In genomic region chr17:82317394-82318168, GRCh38 we compare ENCODE assay signal across 13 cellular contexts. TPM values are rescaled to one million over a fixed set of nuclear protein-coding genes. Genes with fewer than 3 reads are reported as not detected.
DNase-seq lines count a peak whose midpoint lies in the region; ATAC-seq, FAIRE-seq and TF ChIP-seq lines count a peak whose summit lies in the region.
"Had no signal": no experiment of that assay in that cellular context is flagged by ENCODE, and none has a peak within 500 bp of the region (broad histone marks: within the 10 kb centered on the region; RNA-seq: fewer than 3 reads in every experiment).

Gene CD7, minus strand, starts transcription at chr17:82317608. Its CDS starts 113 bp downstream, at chr17:82317495.

- H3K9me3 ChIP-seq in HCT116 (ENCODE audit: control insufficient read depth in 1 of 2, insufficient read depth in 1 of 2, low read depth in 1 of 2, low read length in 2 of 2) = peaks cover 0 to 21% of the 10 kb centered on the region in 2 experiments; a peak in 1 of 4 replicates

- H3K36me3 Mint-ChIP-seq in activated CD4-positive, alpha-beta memory T cell treated with anti-CD3 and anti-CD28 coated beads, Interleukin-2, amount 10 ng/mL, durations not matched to agents 7 days and 5 days (ENCODE audit: low read depth) = peaks cover 2% of the 10 kb centered on the region
- H3K36me3 Mint-ChIP-seq: stimulated activated naive B cell treated with anti-CD40 and anti-IgM and Interleukin-4, amounts not matched to agents 10 μg/mL and 1 μg/mL and 100 μg/mL, for 72 hours had no signal

- ATAC-seq in HCT116 (no peak), GM21723 (IDR thresholded peaks at IDR 0.05; ENCODE audit: unreplicated experiment) (no peak), HG03342 (IDR thresholded peaks at IDR 0.05; ENCODE audit: unreplicated experiment) (no peak)
- ATAC-seq: stimulated activated naive B cell treated with anti-CD40 and anti-IgM and Interleukin-4, amounts not matched to agents 10 μg/mL and 1 μg/mL and 100 μg/mL, for 72 hours had no signal

- H3K27ac ChIP-seq in HCT116 (ENCODE audit: low read depth, low read length) = peak within 1 kb of the TSS; percentile 4; the same call in 1 of the 2 replicates

- no peak within 1 kb of the TSS for H3K9ac ChIP-seq in HCT116 (ENCODE audit: low read length)

- FAIRE-seq in HTR-8/SVneo (lab: Jason Lieb, UNC) = no peak
- FAIRE-seq: GM18507 had no signal

- no peaks in the 10 kb centered on the region for H3K79me2 ChIP-seq in HCT116 (ENCODE audit: insufficient read depth, low read length)

- CTCF ChIA-PET in HCT116 (lab: Charles Lee) = no interaction called here
- CTCF ChIA-PET in activated CD4-positive, alpha-beta memory T cell treated with anti-CD3 and anti-CD28 coated beads, Interleukin-2, amount 10 ng/mL, durations not matched to agents 7 days and 5 days (lab: Charles Lee) = interaction anchor here (1.0 to 2.3 kb wide), 5 partner anchors 13 to 82 kb away, joined by 3 to 32 read pairs (median 6); no protein-coding TSS in a partner anchor

- no peaks in the 10 kb centered on the region for H3K36me3 ChIP-seq in HCT116 (ENCODE audit: control insufficient read depth in 1 of 2, insufficient read depth in 2 of 2, low read length in 2 of 2)

- intact Hi-C loops in HCT116 (cut with micrococcal nuclease) = no loop called here

- no peaks in the 10 kb centered on the region for H4K20me1 ChIP-seq in HCT116 (ENCODE audit: insufficient read depth)

- no peak for TF ChIP-seq RAD21 in HCT116 (IDR thresholded peaks at IDR 0.05; ENCODE audit: low read depth)

- no peaks in the 10 kb centered on the region for H3K27me3 ChIP-seq in HCT116 (ENCODE audit: insufficient read depth, low read length)

- no peaks in the 10 kb centered on the region for H3K9me2 ChIP-seq in HCT116 (ENCODE audit: insufficient read depth)

- no peak for TF ChIP-seq CTCF in HCT116 (IDR thresholded peaks at IDR 0.05 in 2 of 3, conservative IDR thresholded peaks at IDR 0.05 in 1 of 3; ENCODE audit: borderline replicate concordance in 1 of 3, insufficient read depth in 1 of 3, low read depth in 2 of 3, low read length in 2 of 3)

- H3K4me3 Mint-ChIP-seq in activated CD4-positive, alpha-beta memory T cell treated with anti-CD3 and anti-CD28 coated beads, Interleukin-2, amount 10 ng/mL, durations not matched to agents 7 days and 5 days = peak within 1 kb of the TSS; percentile 83
- H3K4me3 Mint-ChIP-seq: HFFc6 had no signal

- no peak within 1 kb of the TSS for H3K4me2 ChIP-seq in HCT116 (ENCODE audit: low read length)

- no peak within 1 kb of the TSS for H3K4me3 ChIP-seq in HCT116 (replicated peaks in 1 of 2; ENCODE audit: low read depth in 1 of 2, low read length in 2 of 2)

- H3K4me1 Mint-ChIP-seq in activated CD4-positive, alpha-beta memory T cell treated with anti-CD3 and anti-CD28 coated beads, Interleukin-2, amount 10 ng/mL, durations not matched to agents 7 days and 5 days = peaks cover 28% of the 10 kb centered on the region

- H3K27me3 Mint-ChIP-seq in activated CD4-positive, alpha-beta memory T cell treated with anti-CD3 and anti-CD28 coated beads, Interleukin-2, amount 10 ng/mL, durations not matched to agents 7 days and 5 days = peaks cover 4% of the 10 kb centered on the region

- peaks cover 0 to 5% of the 10 kb centered on the region in 2 experiments; a peak in 1 of 4 replicates for H3K4me1 ChIP-seq in HCT116 (ENCODE audit: control insufficient read depth in 1 of 2, insufficient read depth in 2 of 2, low read length in 2 of 2)

- peak within 1 kb of the TSS; percentile 65 for H3K27ac Mint-ChIP-seq in activated CD4-positive, alpha-beta memory T cell treated with anti-CD3 and anti-CD28 coated beads, Interleukin-2, amount 10 ng/mL, durations not matched to agents 7 days and 5 days
- H3K27ac Mint-ChIP-seq: HFFc6 had no signal

- DNase-seq in HCT116 (ENCODE audit: low read depth, low spot score) (no peak), HTR-8/SVneo (ENCODE audit: insufficient read length, low spot score) (no peak), glomerular visceral epithelial cell (ENCODE audit: extremely low spot score) (no peak)
- peak; percentile 62 for DNase-seq in activated CD4-positive, alpha-beta memory T cell treated with anti-CD3 and anti-CD28 coated beads, Interleukin-2, amount 10 ng/mL, durations not matched to agents 7 days and 5 days
- peak; percentile 55 for DNase-seq in activated naive CD8-positive, alpha-beta T cell treated with anti-CD3 and anti-CD28 coated beads, Interleukin-2, amount 50 U/mL, for 16 hours (ENCODE audit: low read depth, low spot score)
- peak; percentile 56 to 61 for DNase-seq in stimulated activated CD4-positive, alpha-beta T cell treated with anti-CD3 and anti-CD28 coated beads, Interleukin-1b, Interleukin-23, amount 100 ng/mL, for 4 hours (ENCODE audit: low read depth in 2 of 2)
- DNase-seq: C1 segment of cervical spinal cord; HFFc6; stimulated activated naive B cell treated with anti-CD40 and anti-IgM and Interleukin-4, amounts not matched to agents 10 μg/mL and 1 μg/mL and 100 μg/mL, for 72 hours had no signal

- RAD21 ChIA-PET in HCT116 (lab: Charles Lee; ENCODE audit: low non-redundant PET in 1 of 2, low total read pairs in 2 of 2, uncharacterized antibody in 2 of 2, unreplicated experiment in 2 of 2) = no interaction called here

- BruUV-seq in HCT116 (replicated peaks; lab: Mats Ljungman, UMichigan) = no TSS peak

- no peak for TF ChIP-seq POLR2A in HCT116 (IDR thresholded peaks at IDR 0.05; ENCODE audit: borderline replicate concordance, extremely low read depth, insufficient read depth, insufficient read length)

- no peaks in the 10 kb centered on the region for H3K9me3 Mint-ChIP-seq in activated CD4-positive, alpha-beta memory T cell treated with anti-CD3 and anti-CD28 coated beads, Interleukin-2, amount 10 ng/mL, durations not matched to agents 7 days and 5 days
- H3K9me3 Mint-ChIP-seq: HFFc6; stimulated activated naive B cell treated with anti-CD40 and anti-IgM and Interleukin-4, amounts not matched to agents 10 μg/mL and 1 μg/mL and 100 μg/mL, for 72 hours had no signal

- POLR2A ChIA-PET in HCT116 (lab: Charles Lee) = interaction anchor here (0.6 kb wide), 1 partner anchor 20 kb away, joined by 3 read pairs; no protein-coding TSS in a partner anchor
- POLR2A ChIA-PET in activated CD4-positive, alpha-beta memory T cell treated with anti-CD3 and anti-CD28 coated beads, Interleukin-2, amount 10 ng/mL, durations not matched to agents 7 days and 5 days (lab: Charles Lee) = interaction anchor here (0.9 to 9.8 kb wide), 9 partner anchors 16 to 202 kb away, joined by 3 to 120 read pairs (median 5); partner anchors contain the start of genes FOXK2 and SECTM1

- H2AFZ ChIP-seq in HCT116 (ENCODE audit: low read depth, low read length, poor library complexity, severe bottlenecking) = no peak within 1 kb of the TSS

TF ChIP-seq in HCT116, 20 proteins besides CTCF, POLR2A, EP300 and RAD21:
- TF ChIP-seq JUND (IDR thresholded peaks at IDR 0.05) (no peak), SP1 (IDR thresholded peaks at IDR 0.05; ENCODE audit: low read depth) (no peak), CBX3 (IDR thresholded peaks at IDR 0.05; ENCODE audit: low read depth) (no peak), FOSL1 (IDR thresholded peaks at IDR 0.05; ENCODE audit: low read depth) (no peak), TCF7L2 (IDR thresholded peaks at IDR 0.05; ENCODE audit: borderline replicate concordance, extremely low read depth, insufficient read depth, insufficient read length) (no peak), EZH2phosphoT487 (IDR thresholded peaks at IDR 0.05; ENCODE audit: borderline replicate concordance) (no peak)
- TF ChIP-seq, protein P1, sequence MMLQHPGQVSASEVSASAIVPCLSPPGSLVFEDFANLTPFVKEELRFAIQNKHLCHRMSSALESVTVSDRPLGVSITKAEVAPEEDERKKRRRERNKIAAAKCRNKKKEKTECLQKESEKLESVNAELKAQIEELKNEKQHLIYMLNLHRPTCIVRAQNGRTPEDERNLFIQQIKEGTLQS (IDR thresholded peaks at IDR 0.05) = no peak
- TF ChIP-seq, protein P2, sequence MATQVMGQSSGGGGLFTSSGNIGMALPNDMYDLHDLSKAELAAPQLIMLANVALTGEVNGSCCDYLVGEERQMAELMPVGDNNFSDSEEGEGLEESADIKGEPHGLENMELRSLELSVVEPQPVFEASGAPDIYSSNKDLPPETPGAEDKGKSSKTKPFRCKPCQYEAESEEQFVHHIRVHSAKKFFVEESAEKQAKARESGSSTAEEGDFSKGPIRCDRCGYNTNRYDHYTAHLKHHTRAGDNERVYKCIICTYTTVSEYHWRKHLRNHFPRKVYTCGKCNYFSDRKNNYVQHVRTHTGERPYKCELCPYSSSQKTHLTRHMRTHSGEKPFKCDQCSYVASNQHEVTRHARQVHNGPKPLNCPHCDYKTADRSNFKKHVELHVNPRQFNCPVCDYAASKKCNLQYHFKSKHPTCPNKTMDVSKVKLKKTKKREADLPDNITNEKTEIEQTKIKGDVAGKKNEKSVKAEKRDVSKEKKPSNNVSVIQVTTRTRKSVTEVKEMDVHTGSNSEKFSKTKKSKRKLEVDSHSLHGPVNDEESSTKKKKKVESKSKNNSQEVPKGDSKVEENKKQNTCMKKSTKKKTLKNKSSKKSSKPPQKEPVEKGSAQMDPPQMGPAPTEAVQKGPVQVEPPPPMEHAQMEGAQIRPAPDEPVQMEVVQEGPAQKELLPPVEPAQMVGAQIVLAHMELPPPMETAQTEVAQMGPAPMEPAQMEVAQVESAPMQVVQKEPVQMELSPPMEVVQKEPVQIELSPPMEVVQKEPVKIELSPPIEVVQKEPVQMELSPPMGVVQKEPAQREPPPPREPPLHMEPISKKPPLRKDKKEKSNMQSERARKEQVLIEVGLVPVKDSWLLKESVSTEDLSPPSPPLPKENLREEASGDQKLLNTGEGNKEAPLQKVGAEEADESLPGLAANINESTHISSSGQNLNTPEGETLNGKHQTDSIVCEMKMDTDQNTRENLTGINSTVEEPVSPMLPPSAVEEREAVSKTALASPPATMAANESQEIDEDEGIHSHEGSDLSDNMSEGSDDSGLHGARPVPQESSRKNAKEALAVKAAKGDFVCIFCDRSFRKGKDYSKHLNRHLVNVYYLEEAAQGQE (IDR thresholded peaks at IDR 0.05; ENCODE audit: low read depth) = no peak

RNA-seq across cellular contexts. Expression of gene CD7, which starts in this region (rescaled TPM):
- 0.61 TPM for total RNA-seq in HCT116 (2021; ENCODE audit: unreplicated experiment)
- 0.08 and 0.39 TPM in 2 replicates for polyA plus RNA-seq in HCT116 (2012)
- 100 to 1,000 TPM; 138 to 140 TPM for total RNA-seq in activated CD4-positive, alpha-beta memory T cell treated with anti-CD3 and anti-CD28 coated beads, Interleukin-2, amount 10 ng/mL, durations not matched to agents 7 days and 5 days
- total RNA-seq: osteoblast had no signal

Comparison
In these comparisons a context has a peak if more than half of its experiments do, and no peak if none do; other contexts are left out.
1. RNA of gene CD7 (total RNA-seq): 138 to 140 TPM in activated CD4-positive, alpha-beta memory T cell treated with anti-CD3 and anti-CD28 coated beads, Interleukin-2, amount 10 ng/mL, durations not matched to agents 7 days and 5 days; 0.61 TPM in HCT116 (single experiment); every median in the first group is over 10 times any median in the second.
2. DNase-seq: peak in activated CD4-positive, alpha-beta memory T cell treated with anti-CD3 and anti-CD28 coated beads, Interleukin-2, amount 10 ng/mL, durations not matched to agents 7 days and 5 days (single experiment), activated naive CD8-positive, alpha-beta T cell treated with anti-CD3 and anti-CD28 coated beads, Interleukin-2, amount 50 U/mL, for 16 hours (single experiment) and stimulated activated CD4-positive, alpha-beta T cell treated with anti-CD3 and anti-CD28 coated beads, Interleukin-1b, Interleukin-23, amount 100 ng/mL, for 4 hours (2 of 2); none in HCT116 (single experiment), HTR-8/SVneo (single experiment) and glomerular visceral epithelial cell (single experiment).